Comparison of ENCODE assay signal across 8 cellular contexts in genomic region chr6:3750324-3751018, GRCh38. TPM values are rescaled to one million over a fixed set of nuclear protein-coding genes. Genes with fewer than 3 reads are reported as not detected.
DNase-seq lines count a peak whose midpoint lies in the region; ATAC-seq, FAIRE-seq and TF ChIP-seq lines count a peak whose summit lies in the region.

No MANE protein-coding gene starts in this region.

- H3K9me3 ChIP-seq in A549 (no peaks in the 10 kb centered on the region), PC-9 (ENCODE audit: insufficient read depth, low read depth) (no peaks in the 10 kb centered on the region), smooth muscle cell (replicated peaks; ENCODE audit: low read depth) (no peaks in the 10 kb centered on the region)

- H3K79me2 ChIP-seq in PC-9 (ENCODE audit: low read depth) (peaks cover 33% of the 10 kb centered on the region), smooth muscle cell (ENCODE audit: low read depth) (peaks cover 58% of the 10 kb centered on the region)

- H3F3A ChIP-seq in PC-9 (ENCODE audit: insufficient read depth, low read depth) (peaks cover 7% of the 10 kb centered on the region; the same call in 1 of the 2 replicates), smooth muscle cell (ENCODE audit: low read depth) (peaks cover 12% of the 10 kb centered on the region)

- H3K36me3 ChIP-seq in PC-9 (ENCODE audit: low read depth) (no peaks in the 10 kb centered on the region), smooth muscle cell (ENCODE audit: low read depth) (no peaks in the 10 kb centered on the region)

- TF ChIP-seq CTCF in A549 (IDR thresholded peaks at IDR 0.05) (no peak), PC-9 (conservative IDR thresholded peaks at IDR 0.05) (no peak), smooth muscle cell (IDR thresholded peaks at IDR 0.05; ENCODE audit: borderline replicate concordance, insufficient read depth, poor library complexity, severe bottlenecking) (no peak)

- BruUV-seq in PC-9 (replicated peaks; lab: Mats Ljungman, UMichigan), result no TSS peak

- peaks cover 3% of the 10 kb centered on the region; the same call in 1 of the 2 replicates for H4K20me1 ChIP-seq in PC-9 (ENCODE audit: insufficient read depth)
- peaks cover 50% of the 10 kb centered on the region for H4K20me1 ChIP-seq in smooth muscle cell (ENCODE audit: low read depth)

- no CpG with 5 or more reads among the region's 68 CpGs for WGBS in A549 (ENCODE audit: missing lambda C conversion rate)
- WGBS in smooth muscle cell (ENCODE audit: low lambda C conversion rate), result 2% methylated on average over 39 of the region's 68 CpGs

- TF ChIP-seq POLR2A in A549 (IDR thresholded peaks at IDR 0.05; ENCODE audit: low read length), result no peak
- TF ChIP-seq POLR2A in GM12892 (IDR thresholded peaks at IDR 0.05; ENCODE audit: low read depth, low read length), result no peak

- peak overlapping the region; percentile 96 for H3K9ac ChIP-seq in smooth muscle cell (ENCODE audit: low read depth)

- peak overlapping the region; percentile 87 for H3K4me2 ChIP-seq in A549
- peak overlapping the region; percentile 79 for H3K4me2 ChIP-seq in PC-9
- H3K4me2 ChIP-seq in smooth muscle cell, result peak overlapping the region; percentile 97

- intact Hi-C loops in PC-9 (cut with micrococcal nuclease; ENCODE audit: unreplicated experiment), result loop anchor here (1.0 kb wide), 3 partner anchors 58 to 99 kb away; partner anchors contain the start of gene FAM50B

- peak; percentile 5 to 45; a peak in 3 of 6 replicates for ATAC-seq in A549

- CTCF ChIA-PET in A549 (lab: Yijun Ruan, JAX) (interaction anchor here (1.0 to 8.7 kb wide), 11 partner anchors 18 to 258 kb away, joined by 3 to 96 read pairs (median 18); partner anchors contain the start of gene FAM50B), PC-9 (lab: Charles Lee) (interaction anchor here (1.0 to 1.4 kb wide), 4 partner anchors 75 to 241 kb away, joined by 3 to 6 read pairs (median 4); no protein-coding TSS in a partner anchor)

- H3K4me1 ChIP-seq in A549 (peaks cover 39% of the 10 kb centered on the region), PC-9 (replicated peaks; ENCODE audit: insufficient read depth) (0 out of 2 replicates have a peak, but pooled peaks cover 5% of the 10 kb centered on the region), smooth muscle cell (ENCODE audit: low read depth) (peaks cover 9% of the 10 kb centered on the region)

- no peak for TF ChIP-seq EP300 in A549 (IDR thresholded peaks at IDR 0.05)

- H3K4me3 ChIP-seq in A549 (peak overlapping the region; percentile 75), PC-9 (peak overlapping the region; percentile 69), smooth muscle cell (peak overlapping the region; percentile 93)

- H3K9me2 ChIP-seq in PC-9 (ENCODE audit: insufficient read depth), result no peaks in the 10 kb centered on the region

- peak overlapping the region; percentile 91 to 94 for H3K27ac ChIP-seq in A549
- H3K27ac ChIP-seq in PC-9, result 0 out of 2 replicates have a peak overlapping the region, but pooled peaks have one; percentile 26
- H3K27ac ChIP-seq in layer of hippocampus (ENCODE audit: low read depth, low read length), result peak overlapping the region; percentile 87
- H3K27ac ChIP-seq in smooth muscle cell (ENCODE audit: low read depth), result peak overlapping the region; percentile 96

- POLR2A ChIA-PET in A549 (lab: Yijun Ruan, JAX), result no interaction called here
- POLR2A ChIA-PET in PC-9 (lab: Charles Lee; ENCODE audit: unreplicated experiment), result interaction anchor here (0.5 to 1.2 kb wide), 7 partner anchors 59 to 1190 kb away, joined by 3 to 8 read pairs (median 4); partner anchors contain the start of gene TUBB2A

- TF ChIP-seq RAD21 in A549 (conservative IDR thresholded peaks at IDR 0.05 in 1 of 2, IDR thresholded peaks at IDR 0.05 in 1 of 2), result no peak

- H3K27me3 ChIP-seq in PC-9 (ENCODE audit: insufficient read depth, low read depth) (no peaks in the 10 kb centered on the region), layer of hippocampus (ENCODE audit: control insufficient read depth, insufficient read depth, low read length) (no peaks in the 10 kb centered on the region), smooth muscle cell (ENCODE audit: low read depth) (no peaks in the 10 kb centered on the region)

- H2AFZ ChIP-seq in PC-9, result peak overlapping the region; percentile 74
- peak overlapping the region; percentile 40 for H2AFZ ChIP-seq in smooth muscle cell (ENCODE audit: low read depth)

- DNase-seq in A549 (ENCODE audit: low read depth in 1 of 2, low spot score in 1 of 2), result no peak
- peak; percentile 37 for DNase-seq in GM12892 (ENCODE audit: insufficient read length)
- DNase-seq in PC-9, result peak; percentile 37 to 74
- peak; percentile 28 for DNase-seq in cortex of kidney (lab: John Stamatoyannopoulos, UW)
- DNase-seq in smooth muscle cell (lab: John Stamatoyannopoulos, UW; ENCODE audit: unreplicated experiment), result peak; percentile 64
- DNase-seq in SHP77 treated with DMSO at 0.1 percent for 48 hours (lab: John Stamatoyannopoulos, UW), result no peak
- no peak for DNase-seq in stimulated activated CD4-positive, alpha-beta T cell treated with anti-CD3 and anti-CD28 coated beads, Interleukin-2, amount 100 ng/mL, for 48 hours

- no peak for FAIRE-seq in A549 (lab: Jason Lieb, UNC)
- no peak for FAIRE-seq in GM12892 (lab: Jason Lieb, UNC)

TF ChIP-seq in A549, 52 proteins besides CTCF, POLR2A, EP300 and RAD21:
- TF ChIP-seq BCL3 (IDR thresholded peaks at IDR 0.05) (no peak), CBX2 (IDR thresholded peaks at IDR 0.05; ENCODE audit: borderline replicate concordance, low read depth) (no peak), USF2 (IDR thresholded peaks at IDR 0.05) (no peak), MAZ (IDR thresholded peaks at IDR 0.05; ENCODE audit: borderline replicate concordance, low read depth, low read length) (no peak), KDM1A (IDR thresholded peaks at IDR 0.05; ENCODE audit: low read depth) (no peak), FOXS1 (CRISPR knock-in tag; IDR thresholded peaks at IDR 0.05) (no peak), E2F6 (IDR thresholded peaks at IDR 0.05; ENCODE audit: borderline replicate concordance, low read depth) (peak; percentile 80), FOSL2 (IDR thresholded peaks at IDR 0.05) (no peak), FOSL2 (CRISPR knock-in tag; IDR thresholded peaks at IDR 0.05) (no peak), MAX (IDR thresholded peaks at IDR 0.05) (peak; percentile 68)
TF ChIP-seq in A549: peak in this region for 2.

RNA-seq across cellular contexts. Expression of gene PXDC1, which starts 1.0 kb away (rescaled TPM):
- polyA plus RNA-seq in A549 (2011; rRNA removed) (2.5 and 6.3 TPM in 2 replicates), A549 (2017; fragmentation: RNase III; extraction: RNeasy Plus Mini Kit Qiagen cat#74134 plus additional on column Dnase treatment) (6.6 to 8.0 TPM (median 7.1 TPM) in 3 replicates), smooth muscle cell (72.7 and 78.6 TPM in 2 replicates)
- 2.5 and 4.8 TPM in 2 replicates for polyA plus RNA-seq in A549 (2012; cell fraction: cytosol; rRNA removed)
- 5.2 and 6.3 TPM in 2 replicates for polyA plus RNA-seq in A549 (2012; cell fraction: nucleus; rRNA removed)
- polyA minus RNA-seq in A549 (2011; rRNA and poly(A)+ RNA removed), result 3.3 and 4.5 TPM in 2 replicates
- 1.9 TPM for polyA plus RNA-seq in GM12892 (2012; ENCODE audit: missing spikeins)
- total RNA-seq in PC-9 (2021) (29.3 and 30.8 TPM in 2 replicates), smooth muscle cell (44.0 and 49.1 TPM in 2 replicates)

Comparison
In these comparisons a context has a peak if more than half of its experiments do, and no peak if none do; other contexts are left out.
1. DNase-seq: peak in GM12892 (single experiment), PC-9 (2 of 2), cortex of kidney (single experiment) and smooth muscle cell (single experiment); none in A549 (0 of 2), SHP77 treated with DMSO at 0.1 percent for 48 hours (single experiment) and stimulated activated CD4-positive, alpha-beta T cell treated with anti-CD3 and anti-CD28 coated beads, Interleukin-2, amount 100 ng/mL, for 48 hours (0 of 2).
2. H3K27ac ChIP-seq: peak in every context shown above with its lines; median percentile 96 in smooth muscle cell; 92 in A549; 87 in layer of hippocampus; 26 in PC-9.
3. Peak in every context shown above with its lines, with median percentiles within 50 percentile points of each other: H3K4me2 ChIP-seq and H3K4me3 ChIP-seq.